In the genomic region with DNA sequence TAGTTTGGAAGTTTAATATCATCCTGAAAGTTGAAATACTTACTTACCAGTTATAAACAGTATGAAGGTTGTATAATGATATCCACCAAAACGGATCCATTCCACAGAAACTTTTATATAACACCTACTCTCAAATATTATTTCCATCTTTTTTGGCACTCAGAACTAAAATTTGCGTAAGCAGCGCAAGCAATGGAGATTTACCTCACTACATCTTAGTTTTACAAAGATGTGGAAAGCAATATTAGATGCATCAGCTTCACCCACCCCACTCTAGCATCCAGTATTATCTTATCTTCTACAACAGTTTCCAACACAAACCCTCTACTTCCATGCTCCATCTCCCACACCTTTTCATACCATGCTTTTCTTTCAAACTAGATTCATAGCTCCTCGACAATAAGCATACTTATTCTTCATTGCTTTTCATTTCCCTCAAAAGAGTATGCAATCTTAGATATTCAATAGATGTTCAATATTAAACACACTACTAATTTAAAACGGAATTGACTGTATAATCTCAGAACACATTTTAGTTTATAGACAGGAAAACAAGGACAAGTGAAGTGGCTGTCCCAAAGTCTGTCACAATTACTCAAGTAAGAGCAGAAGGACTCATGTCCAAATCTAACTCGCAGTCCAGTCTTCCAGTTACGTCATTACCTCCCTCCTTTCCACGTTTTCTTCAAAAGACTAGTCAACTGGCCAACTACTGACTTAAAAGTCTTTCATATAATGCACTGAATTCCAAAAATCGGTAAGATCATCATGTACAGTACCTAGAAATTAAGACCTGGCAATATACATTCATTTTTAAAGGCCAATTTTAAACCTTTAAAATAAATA, we compare ENCODE assay signal across 8 cellular contexts. TPM values are rescaled to one million over a fixed set of nuclear protein-coding genes. Genes with fewer than 3 reads are reported as not detected.
DNase-seq lines count a peak whose midpoint lies in the region; TF ChIP-seq lines count a peak whose summit lies in the region.

No MANE protein-coding gene starts in this region.

- POLR2A ChIA-PET in OCI-LY7 (lab: Charles Lee) = interaction anchor here (0.6 to 7.1 kb wide), 6 partner anchors 12 to 407 kb away, joined by 3 to 69 read pairs (median 4); a partner anchor contains a TSS

- H3K4me1 ChIP-seq in OCI-LY7 (ENCODE audit: insufficient read depth, low read length, poor library complexity, severe bottlenecking) = peaks cover 54% of the 10 kb centered on the region

- peak overlapping the region; percentile 99 for H3K4me3 ChIP-seq in GM08714 (ENCODE audit: low read length)
- H3K4me3 ChIP-seq in OCI-LY7 (ENCODE audit: low read depth, low read length, poor library complexity, severe bottlenecking) = peak overlapping the region; percentile 93
- peak overlapping the region; percentile 90 for H3K4me3 ChIP-seq in epithelial cell of esophagus (ENCODE audit: low read length)

- no peak overlapping the region for H2AFZ ChIP-seq in OCI-LY7 (ENCODE audit: low read length)

- H3K9me3 ChIP-seq in OCI-LY7 (ENCODE audit: low read length) = no peaks in the 10 kb centered on the region

- intact Hi-C loops in OCI-LY7 (cut with micrococcal nuclease; ENCODE audit: unreplicated experiment) = no loop called here

- H4K20me1 ChIP-seq in OCI-LY7 (ENCODE audit: insufficient read depth, low read length) = peaks cover 45% of the 10 kb centered on the region

- no peaks in the 10 kb centered on the region for H3K9me2 ChIP-seq in OCI-LY7 (ENCODE audit: insufficient read depth, low read length)

- H3K4me2 ChIP-seq in OCI-LY7 (ENCODE audit: low read length) = peak overlapping the region; percentile 89

- TF ChIP-seq CTCF in OCI-LY7 (conservative IDR thresholded peaks at IDR 0.05; ENCODE audit: low read length) = no peak
- TF ChIP-seq CTCF in epithelial cell of esophagus (IDR thresholded peaks at IDR 0.05; ENCODE audit: insufficient read depth, low read depth, low read length, missing control alignments) = no peak

- CTCF ChIA-PET in OCI-LY7 (lab: Charles Lee; ENCODE audit: unreplicated experiment) = no interaction called here

- peaks cover 66% of the 10 kb centered on the region for H3K36me3 ChIP-seq in OCI-LY7 (ENCODE audit: insufficient read depth, low read length)

- no peak overlapping the region for H3K27ac ChIP-seq in OCI-LY7 (ENCODE audit: low read depth, low read length, poor library complexity, severe bottlenecking)

- DNase-seq in OCI-LY7 (ENCODE audit: low spot score) (no peak), epithelial cell of esophagus (ENCODE audit: low read depth) (peak; percentile 33), pons (ENCODE audit: low spot score) (peak; percentile 37), NCI-H526 (lab: John Stamatoyannopoulos, UW) (no peak), AG08395 (ENCODE audit: low spot score) (no peak), NCI-H1105 treated with DMSO at 0.1 percent for 48 hours (lab: John Stamatoyannopoulos, UW) (no peak), amniotic stem cell (lab: John Stamatoyannopoulos, UW) (no peak)

- BruUV-seq in OCI-LY7 (replicated peaks; lab: Mats Ljungman, UMichigan) = TSS peak; percentile 53

- H3K79me2 ChIP-seq in OCI-LY7 (ENCODE audit: insufficient read depth, low read depth, low read length) = peaks cover 80% of the 10 kb centered on the region

RNA-seq across cellular contexts. Expression of a gene that starts 2.2 kb away (rescaled TPM):
- total RNA-seq in OCI-LY7 (2014; rRNA removed; shearing (Covaris generic)) = 132 and 144 TPM in 2 replicates
- total RNA-seq in OCI-LY7 (2022) = 164 and 178 TPM in 2 replicates

RNA-seq across cellular contexts. Expression of a gene that starts 46.9 kb away (rescaled TPM):
- 129 and 142 TPM in 2 replicates for total RNA-seq in OCI-LY7 (2014; rRNA removed; shearing (Covaris generic))
- 188 and 204 TPM in 2 replicates for total RNA-seq in OCI-LY7 (2022)

Comparison
In these comparisons a context has a peak if more than half of its experiments do, and no peak if none do; other contexts are left out.
1. DNase-seq: peak in epithelial cell of esophagus (single experiment) and pons (single experiment); none in OCI-LY7 (single experiment), NCI-H526 (0 of 2), AG08395 (single experiment), NCI-H1105 treated with DMSO at 0.1 percent for 48 hours (single experiment) and amniotic stem cell (single experiment).
2. Peak in every context shown above with its lines, with median percentiles within 50 percentile points of each other: H3K4me3 ChIP-seq.